Comparison of ENCODE assay signal across 24 cellular contexts in genomic region chr19:2512523-2513431, GRCh38. TPM values are rescaled to one million over a fixed set of nuclear protein-coding genes. Genes with fewer than 3 reads are reported as not detected.
A peak's percentile ranks its signal among the peaks of the same experiment; 100 is the strongest.
DNase-seq lines count a peak whose midpoint lies in the region; TF ChIP-seq lines count a peak whose summit lies in the region.
"Had no signal": no experiment of that assay in that cellular context is flagged by ENCODE, and none has a peak within 500 bp of the region (broad histone marks: within the 10 kb centered on the region; RNA-seq: fewer than 3 reads in every experiment).

No MANE protein-coding gene starts in this region.

- H3K9me3 ChIP-seq in hepatocyte (ENCODE audit: low read depth) = no peaks in the 10 kb centered on the region
- no peaks in the 10 kb centered on the region for H3K9me3 ChIP-seq in stomach
- H3K9me3 ChIP-seq in spleen = peaks cover 0 to 3% (median 0%) of the 10 kb centered on the region in 8 donors
- H3K9me3 ChIP-seq: colonic mucosa, neutrophil, prostate gland had no signal

- H3K4me3 ChIP-seq in hepatocyte (no peak overlapping the region), stomach (no peak overlapping the region), spleen (no peak overlapping the region)
- H3K4me3 ChIP-seq: colonic mucosa, prostate gland had no signal

- intact Hi-C loops in stomach (cut with DNase I; ENCODE audit: low total_unique reads) (no loop called here), spleen (cut with DNase I; ENCODE audit: low total_unique reads) (no loop called here)

- TF ChIP-seq POLR2A in stomach (IDR thresholded peaks at IDR 0.05) (no peak), spleen (IDR thresholded peaks at IDR 0.05) (no peak)

- peaks cover 2% of the 10 kb centered on the region for H3K4me1 ChIP-seq in hepatocyte (ENCODE audit: insufficient read depth)
- H3K4me1 ChIP-seq in stomach = peaks cover 0 to 11% (median 7%) of the 10 kb centered on the region in 4 donors
- peaks cover 0 to 17% (median 5%) of the 10 kb centered on the region in 6 donors for H3K4me1 ChIP-seq in spleen
- H3K4me1 ChIP-seq: colonic mucosa, prostate gland had no signal

- peaks cover 5% of the 10 kb centered on the region for H3K36me3 Mint-ChIP-seq in IgD-negative memory B cell
- H3K36me3 Mint-ChIP-seq: activated naive CD4-positive, alpha-beta T cell treated with anti-CD3 and anti-CD28 coated beads, Interleukin-2, amount 50 U/mL, for 72 hours had no signal

- DNase-seq in NCI-H2196 (lab: John Stamatoyannopoulos, UW; ENCODE audit: unreplicated experiment) (peak; percentile 18), NCI-H2196 treated with DMSO at 0.1 percent for 48 hours (lab: John Stamatoyannopoulos, UW; ENCODE audit: unreplicated experiment) (no peak), hepatocyte (ENCODE audit: low spot score) (peak; percentile 7), stomach (peak; percentile 52), spleen (no peak), SIG-M5 treated with dmso at 0.1 percent for 504 hours (lab: John Stamatoyannopoulos, UW; ENCODE audit: unreplicated experiment) (no peak), CD1c-positive myeloid dendritic cell (ENCODE audit: extremely low spot score) (no peak)
- DNase-seq: activated CD8-positive, alpha-beta T cell treated with anti-CD3 and anti-CD28 coated beads, Interleukin-2, amount 10 ng/mL, durations not matched to agents 7 days and 5 days; activated T-cell treated with anti-CD3 and anti-CD28 coated beads for 4 hours; colonic mucosa; effector CD8-positive, alpha-beta T cell; foreskin fibroblast; HFFc6; mesendoderm; NCI-H2081; NCI-H345; RPMI8226; stimulated activated CD4-positive, alpha-beta T cell treated with anti-CD3 and anti-CD28 coated beads, Interleukin-15, amount 100 ng/mL, for 24 hours; stimulated activated naive CD8-positive, alpha-beta T cell treated with anti-CD3 and anti-CD28 coated beads, Interleukin-15, Interleukin-2, amounts not matched to agents 100 U/mL and 50 U/mL, for 24 hours had no signal

- no peak for TF ChIP-seq EP300 in stomach (IDR thresholded peaks at IDR 0.05)

- no peaks in the 10 kb centered on the region for H3K27me3 ChIP-seq in hepatocyte
- no peaks in the 10 kb centered on the region for H3K27me3 ChIP-seq in stomach
- no peaks in the 10 kb centered on the region for H3K27me3 ChIP-seq in spleen (replicated peaks in 1 of 7)
- H3K27me3 ChIP-seq: colonic mucosa, neutrophil had no signal

- H3K9me3 Mint-ChIP-seq in IgD-negative memory B cell = peaks cover 0 to 2% (median 0%) of the 10 kb centered on the region in 3 donors
- H3K9me3 Mint-ChIP-seq: activated naive CD4-positive, alpha-beta T cell treated with anti-CD3 and anti-CD28 coated beads, Interleukin-2, amount 50 U/mL, for 72 hours; HFFc6 had no signal

- H3K4me3 Mint-ChIP-seq in IgD-negative memory B cell = peak overlapping the region in 1 of 4 donors; percentile 85
- H3K4me3 Mint-ChIP-seq: activated CD8-positive, alpha-beta T cell treated with anti-CD3 and anti-CD28 coated beads, Interleukin-2, amount 10 ng/mL, durations not matched to agents 7 days and 5 days; HFFc6 had no signal

- peak overlapping the region in 2 of 3 donors; percentile 82 to 84 for H3K27ac Mint-ChIP-seq in IgD-negative memory B cell
- H3K27ac Mint-ChIP-seq: activated CD8-positive, alpha-beta T cell treated with anti-CD3 and anti-CD28 coated beads, Interleukin-2, amount 10 ng/mL, durations not matched to agents 7 days and 5 days; activated naive CD4-positive, alpha-beta T cell treated with anti-CD3 and anti-CD28 coated beads, Interleukin-2, amount 50 U/mL, for 72 hours; HFFc6 had no signal

- 87% methylated on average over 35 of the region's 41 CpGs for WGBS in hepatocyte (ENCODE audit: low lambda C conversion rate, missing lambda C conversion rate)
- 41 to 64% (median 54%) methylated on average over 24 to 41 of the region's 41 CpGs for WGBS in stomach, 5 donors
- WGBS in spleen, 5 donors = 77 to 85% (median 82%) methylated on average over 13 to 41 of the region's 41 CpGs

- peaks cover 11 to 18% (median 18%) of the 10 kb centered on the region in 3 donors for H3K4me1 Mint-ChIP-seq in IgD-negative memory B cell

- no peak overlapping the region for H3K4me2 ChIP-seq in hepatocyte

- H3K36me3 ChIP-seq in hepatocyte (replicated peaks; ENCODE audit: insufficient read depth, low read depth) (no peaks in the 10 kb centered on the region), stomach (no peaks in the 10 kb centered on the region), spleen (peaks cover 0 to 28% (median 1%) of the 10 kb centered on the region in 6 donors)
- H3K36me3 ChIP-seq: colonic mucosa, prostate gland had no signal

- no peaks in the 10 kb centered on the region for H4K20me1 ChIP-seq in hepatocyte (ENCODE audit: insufficient read depth, poor library complexity, severe bottlenecking)

- no peaks in the 10 kb centered on the region for H3K27me3 Mint-ChIP-seq in IgD-negative memory B cell

- H3K9me2 ChIP-seq in hepatocyte (replicated peaks; ENCODE audit: insufficient read depth) = no peaks in the 10 kb centered on the region

- H3K27ac ChIP-seq in hepatocyte (no peak overlapping the region), stomach (no peak overlapping the region), spleen (no peak overlapping the region)
- H3K27ac ChIP-seq: colonic mucosa, HL-60, neutrophil, prostate gland had no signal

- no peak overlapping the region for H2AFZ ChIP-seq in hepatocyte

- no peaks in the 10 kb centered on the region for H3K79me2 ChIP-seq in hepatocyte

- TF ChIP-seq CTCF in hepatocyte (IDR thresholded peaks at IDR 0.05; ENCODE audit: poor library complexity) (no peak), stomach (IDR thresholded peaks at IDR 0.05) (no peak), spleen (IDR thresholded peaks at IDR 0.05 in 8 of 11, conservative IDR thresholded peaks at IDR 0.05 in 3 of 11) (no peak)

RNA-seq across cellular contexts. Expression of gene GADD45B, which starts 36.9 kb away (rescaled TPM):
- polyA plus RNA-seq in IgD-negative memory B cell (98.0 TPM), hepatocyte (229 and 299 TPM in 2 replicates), stomach (10 to 100 TPM; 52.9 to 92.1 (median 53.8) TPM), spleen (10 to 100 TPM; 40.6 to 76.9 (median 43.3) TPM)
- total RNA-seq in hepatocyte (126 and 129 TPM in 2 replicates), stomach (100 to 1,000 TPM in 1 of 5 donors, 10 to 100 TPM in 4; 61.6 to 588 (median 91.0) TPM), spleen (100 to 1,000 TPM in 1 of 7 donors, 10 to 100 TPM in 6; 57.4 to 114 (median 77.4) TPM)

RNA-seq across cellular contexts. Expression of gene LMNB2, which starts 56.0 kb away (rescaled TPM):
- polyA plus RNA-seq in IgD-negative memory B cell (4.6 TPM), hepatocyte (28.9 and 42.0 TPM in 2 replicates), stomach (10 to 100 TPM; 12.2 to 19.7 (median 13.6) TPM), spleen (10 to 100 TPM in 1 of 3 donors, 1 to 10 TPM in 2; 4.9 to 21.7 (median 8.9) TPM)
- total RNA-seq in hepatocyte (44.7 and 48.4 TPM in 2 replicates), stomach (10 to 100 TPM; 19.8 to 76.8 (median 29.0) TPM), spleen (10 to 100 TPM; 15.5 to 26.0 (median 21.6) TPM)

Comparison
In these comparisons a context has a peak if more than half of its experiments do, and no peak if none do; other contexts are left out.
1. DNase-seq: peak in NCI-H2196 (single experiment), hepatocyte (single experiment) and stomach (single experiment); none in NCI-H2196 treated with DMSO at 0.1 percent for 48 hours (single experiment), spleen (single experiment), SIG-M5 treated with dmso at 0.1 percent for 504 hours (single experiment) and CD1c-positive myeloid dendritic cell (single experiment).